In the genomic region with DNA sequence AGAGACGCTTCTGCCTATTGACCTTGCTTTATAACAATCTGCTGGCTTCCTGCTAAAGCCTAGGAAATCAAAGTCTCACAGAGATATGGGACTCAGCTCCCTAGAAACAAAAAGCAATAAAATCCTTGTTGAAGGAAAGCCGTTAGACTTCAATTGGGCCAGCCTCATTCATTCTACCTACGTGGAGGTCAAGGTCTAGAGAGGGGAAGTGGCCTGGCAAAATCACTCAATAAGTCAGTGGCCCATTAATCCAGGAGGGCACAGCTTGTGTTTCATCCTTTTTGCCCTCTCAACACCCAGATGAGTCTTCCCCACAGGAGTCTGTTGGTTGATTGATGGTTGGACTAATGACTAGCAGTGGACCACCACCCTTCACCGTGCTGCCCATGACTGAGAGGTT, we compare ENCODE assay signal across 18 cellular contexts. TPM values are rescaled to one million over a fixed set of nuclear protein-coding genes. Genes with fewer than 3 reads are reported as not detected.
DNase-seq lines count a peak whose midpoint lies in the region; ATAC-seq and TF ChIP-seq lines count a peak whose summit lies in the region.
"Had no signal": no experiment of that assay in that cellular context is flagged by ENCODE, and none has a peak within 500 bp of the region (broad histone marks: within the 10 kb centered on the region; RNA-seq: fewer than 3 reads in every experiment).

No MANE protein-coding gene starts in this region.

- intact Hi-C loops in transverse colon (cut with DNase I; ENCODE audit: low total_unique reads) = no loop called here

- H3K4me3 ChIP-seq in Peyer's patch = no peak overlapping the region
- peak overlapping the region in 1 of 2 donors; percentile 44 for H3K4me3 ChIP-seq in duodenal mucosa (ENCODE audit: low read depth in 1 of 2, low read length in 2 of 2)
- H3K4me3 ChIP-seq in mucosa of rectum (ENCODE audit: low read length in 2 of 2) = no peak overlapping the region
- no peak overlapping the region for H3K4me3 ChIP-seq in transverse colon
- no peak overlapping the region for H3K4me3 ChIP-seq in brain microvascular endothelial cell (ENCODE audit: low read depth, low read length)
- H3K4me3 ChIP-seq: BLaER1 treated with 17β-estradiol and CSF1 and Interleukin-3, amounts not matched to agents 10 nM and 100 nM; GM23338 had no signal

- DNase-seq in Peyer's patch (peak in 1 of 3 donors; percentile 72), transverse colon (peak; percentile 22), brain microvascular endothelial cell (no peak), DMS53 (lab: John Stamatoyannopoulos, UW) (no peak)
- DNase-seq: ACHN; Calu3; CD4-positive, alpha-beta T cell; DMS 273 treated with DMSO at 0.1 percent for 48 hours; DMS79; H7 had no signal

- TF ChIP-seq POLR2A in Peyer's patch (IDR thresholded peaks at IDR 0.05) (peak in 1 of 2 donors; percentile 67), transverse colon (IDR thresholded peaks at IDR 0.05) (no peak)

- H3K36me3 ChIP-seq in Peyer's patch = no peaks in the 10 kb centered on the region
- no peaks in the 10 kb centered on the region for H3K36me3 ChIP-seq in duodenal mucosa (ENCODE audit: control insufficient read depth in 1 of 2, insufficient read depth in 2 of 2, low read length in 2 of 2)
- H3K36me3 ChIP-seq in mucosa of rectum (ENCODE audit: control insufficient read depth in 2 of 2, insufficient read depth in 2 of 2, low read length in 2 of 2) = no peaks in the 10 kb centered on the region
- H3K36me3 ChIP-seq in transverse colon = no peaks in the 10 kb centered on the region
- no peaks in the 10 kb centered on the region for H3K36me3 ChIP-seq in brain microvascular endothelial cell (replicated peaks)
- H3K36me3 ChIP-seq: BLaER1 treated with 17β-estradiol and CSF1 and Interleukin-3, amounts not matched to agents 10 nM and 100 nM had no signal

- in situ Hi-C loops in transverse colon (cut with MboI; ENCODE audit: low pct_ligation_motif_present in 1 of 4, low pct_unique_long_range_greater_than_20kb in 1 of 4, low sequenced_read_pairs in 3 of 4) (no loop called here), brain microvascular endothelial cell (cut with HindIII; ENCODE audit: low pct_ligation_motif_present, low sequenced_read_pairs) (no loop called here)

- peaks cover 0 to 38% (median 0%) of the 10 kb centered on the region in 4 donors for H3K4me1 ChIP-seq in Peyer's patch
- H3K4me1 ChIP-seq in duodenal mucosa (ENCODE audit: control insufficient read depth in 1 of 2, insufficient read depth in 2 of 2, low read length in 2 of 2) = peaks cover 63 to 65% of the 10 kb centered on the region in 2 donors
- H3K4me1 ChIP-seq in mucosa of rectum (ENCODE audit: control insufficient read depth in 2 of 2, insufficient read depth in 2 of 2, low read length in 2 of 2) = peaks cover 32 to 65% of the 10 kb centered on the region in 2 donors
- peaks cover 14 to 56% (median 26%) of the 10 kb centered on the region in 4 donors for H3K4me1 ChIP-seq in transverse colon

- ATAC-seq in HG03095 (IDR thresholded peaks at IDR 0.05; ENCODE audit: unreplicated experiment) = no peak
- ATAC-seq: GM23338 had no signal

- 20 to 49% methylated on average over 1 to 4 of the region's 4 CpGs for WGBS in transverse colon (ENCODE audit: low coverage in 1 of 2), 2 donors

- TF ChIP-seq EP300 in transverse colon (IDR thresholded peaks at IDR 0.05; ENCODE audit: low read depth) = no peak

- H3K27me3 ChIP-seq in Peyer's patch = no peaks in the 10 kb centered on the region
- no peaks in the 10 kb centered on the region for H3K27me3 ChIP-seq in duodenal mucosa (ENCODE audit: control insufficient read depth in 1 of 2, insufficient read depth in 2 of 2, low read length in 2 of 2)
- no peaks in the 10 kb centered on the region for H3K27me3 ChIP-seq in mucosa of rectum (ENCODE audit: control insufficient read depth in 2 of 2, insufficient read depth in 2 of 2, low read length in 2 of 2)
- no peaks in the 10 kb centered on the region for H3K27me3 ChIP-seq in transverse colon
- no peaks in the 10 kb centered on the region for H3K27me3 ChIP-seq in brain microvascular endothelial cell (replicated peaks)
- H3K27me3 ChIP-seq: BLaER1 treated with 17β-estradiol and CSF1 and Interleukin-3, amounts not matched to agents 10 nM and 100 nM had no signal

- H3K9me3 ChIP-seq in Peyer's patch (no peaks in the 10 kb centered on the region), duodenal mucosa (ENCODE audit: control insufficient read depth in 1 of 2, low read length in 2 of 2) (no peaks in the 10 kb centered on the region), mucosa of rectum (ENCODE audit: control insufficient read depth in 2 of 2, low read length in 2 of 2) (no peaks in the 10 kb centered on the region), transverse colon (no peaks in the 10 kb centered on the region)
- H3K9me3 ChIP-seq: BLaER1 treated with 17β-estradiol and CSF1 and Interleukin-3, amounts not matched to agents 10 nM and 100 nM had no signal

- peak overlapping the region; percentile 5 to 17 for H3K9ac ChIP-seq in duodenal mucosa (ENCODE audit: low read depth in 1 of 2, low read length in 2 of 2)
- H3K9ac ChIP-seq in mucosa of rectum (ENCODE audit: low read depth in 1 of 2, low read length in 2 of 2) = peak overlapping the region in 1 of 2 donors; percentile 64
- H3K9ac ChIP-seq: BLaER1 treated with 17β-estradiol and CSF1 and Interleukin-3, amounts not matched to agents 10 nM and 100 nM had no signal

- H3K27ac ChIP-seq in Peyer's patch = peak overlapping the region in 3 of 4 donors; percentile 71 to 97 (median 85)
- peak overlapping the region; percentile 59 for H3K27ac ChIP-seq in duodenal mucosa (ENCODE audit: low read depth, low read length)
- H3K27ac ChIP-seq in mucosa of rectum (ENCODE audit: low read depth in 2 of 2, low read length in 2 of 2) = peak overlapping the region; percentile 95 to 98
- peak overlapping the region; percentile 87 to 88 (median 88) for H3K27ac ChIP-seq in transverse colon
- no peak overlapping the region for H3K27ac ChIP-seq in brain microvascular endothelial cell
- H3K27ac ChIP-seq: BLaER1 treated with 17β-estradiol and CSF1 and Interleukin-3, amounts not matched to agents 10 nM and 100 nM; HL-60 had no signal

- TF ChIP-seq CTCF in Peyer's patch (IDR thresholded peaks at IDR 0.05) = no peak
- TF ChIP-seq CTCF in transverse colon (IDR thresholded peaks at IDR 0.05) = no peak
- no peak for TF ChIP-seq CTCF in brain microvascular endothelial cell (IDR thresholded peaks at IDR 0.05; ENCODE audit: low read depth, low read length, missing control alignments)

RNA-seq across cellular contexts. Expression of gene ACSL5, which starts 40.5 kb away (rescaled TPM):
- total RNA-seq in Peyer's patch (1,000 to 10,000 TPM in 1 of 4 donors, 100 to 1,000 TPM in 3; 133 to 1,137 (median 595) TPM), transverse colon (100 to 1,000 TPM in 3 of 4 donors, 10 to 100 TPM in 1; 91.6 to 315 (median 178) TPM)
- total RNA-seq: GM23338 had no signal

RNA-seq across cellular contexts. Expression of gene TECTB, which starts 50.3 kb away (rescaled TPM):
- total RNA-seq in Peyer's patch (not detected), transverse colon (not detected)
- total RNA-seq: A172; Calu3; CD4-positive, alpha-beta T cell; G401; GM23338; H7 had no signal
